In genomic region chr14:64762044-64763034, GRCh38 we compare ENCODE assay signal across 9 cellular contexts. TPM values are rescaled to one million over a fixed set of nuclear protein-coding genes. Genes with fewer than 3 reads are reported as not detected.
A peak's percentile ranks its signal among the peaks of the same experiment; 100 is the strongest.
DNase-seq lines count a peak whose midpoint lies in the region; ATAC-seq and TF ChIP-seq lines count a peak whose summit lies in the region.
"Had no signal": no experiment of that assay in that cellular context is flagged by ENCODE, and none has a peak within 500 bp of the region (broad histone marks: within the 10 kb centered on the region; RNA-seq: fewer than 3 reads in every experiment).

No MANE protein-coding gene starts in this region.

- TF ChIP-seq POLR2A in right lobe of liver (IDR thresholded peaks at IDR 0.05), result no peak

- no peak overlapping the region for H3K27ac Mint-ChIP-seq in stimulated activated effector memory CD8-positive, alpha-beta T cell treated with anti-CD3 and anti-CD28 coated beads, Interleukin-12 subunit alpha, Interleukin-12 subunit beta, amount 100 ng/mL, for 72 hours

- H3K4me1 ChIP-seq in right lobe of liver, result no peaks in the 10 kb centered on the region

- no peaks in the 10 kb centered on the region for H3K9me3 ChIP-seq in right lobe of liver
- H3K9me3 ChIP-seq: neutrophil had no signal

- no peak for TF ChIP-seq CTCF in coronary artery (IDR thresholded peaks at IDR 0.05)
- TF ChIP-seq CTCF in right lobe of liver (IDR thresholded peaks at IDR 0.05), result no peak

- H3K27ac ChIP-seq in coronary artery (peak overlapping the region; percentile 67 to 93), right lobe of liver (no peak overlapping the region)
- H3K27ac ChIP-seq: neutrophil had no signal

- peaks cover 85% of the 10 kb centered on the region for H3K4me1 Mint-ChIP-seq in stimulated activated effector memory CD8-positive, alpha-beta T cell treated with anti-CD3 and anti-CD28 coated beads, Interleukin-12 subunit alpha, Interleukin-12 subunit beta, amount 100 ng/mL, for 72 hours

- H3K9me3 Mint-ChIP-seq in stimulated activated effector memory CD8-positive, alpha-beta T cell treated with anti-CD3 and anti-CD28 coated beads, Interleukin-12 subunit alpha, Interleukin-12 subunit beta, amount 100 ng/mL, for 72 hours, result no peaks in the 10 kb centered on the region

- DNase-seq in DMS 273 (lab: John Stamatoyannopoulos, UW; ENCODE audit: unreplicated experiment), result peak; percentile 96
- peak; percentile 76 for DNase-seq in NCI-H1436 (lab: John Stamatoyannopoulos, UW)
- DNase-seq in T-helper 22 cell (ENCODE audit: low read depth), result peak; percentile 31
- peak; percentile 92 for DNase-seq in coronary artery (ENCODE audit: low spot score)
- DNase-seq in right lobe of liver, result peak in 2 of 3 donors; percentile 62 to 65
- peak in 1 of 2 donors; percentile 36 for DNase-seq in stimulated activated effector memory CD8-positive, alpha-beta T cell treated with anti-CD3 and anti-CD28 coated beads, Interleukin-12 subunit alpha, Interleukin-12 subunit beta, amount 100 ng/mL, for 72 hours (ENCODE audit: low spot score in 2 of 2)
- no peak for DNase-seq in cortex of kidney (lab: John Stamatoyannopoulos, UW)

- H3K36me3 ChIP-seq in right lobe of liver, result no peaks in the 10 kb centered on the region
- H3K36me3 ChIP-seq: neutrophil had no signal

- H3K36me3 Mint-ChIP-seq in stimulated activated effector memory CD8-positive, alpha-beta T cell treated with anti-CD3 and anti-CD28 coated beads, Interleukin-12 subunit alpha, Interleukin-12 subunit beta, amount 100 ng/mL, for 72 hours, result no peaks in the 10 kb centered on the region

- 17% methylated on average over 6 of the region's 19 CpGs for WGBS in right lobe of liver (ENCODE audit: insufficient coverage, low coverage, low lambda C conversion rate, missing lambda C conversion rate)

- no peaks in the 10 kb centered on the region for H3K27me3 ChIP-seq in right lobe of liver

- intact Hi-C loops in right lobe of liver (cut with DNase I), result loop anchor here in 1 of 2 donors (5.0 kb wide), 1 partner anchor 90 kb away; no protein-coding TSS in a partner anchor

- no peak overlapping the region for H3K4me3 Mint-ChIP-seq in stimulated activated effector memory CD8-positive, alpha-beta T cell treated with anti-CD3 and anti-CD28 coated beads, Interleukin-12 subunit alpha, Interleukin-12 subunit beta, amount 100 ng/mL, for 72 hours

- ATAC-seq in right lobe of liver (peak in 1 of 4 donors; percentile 29), HG03565 (IDR thresholded peaks at IDR 0.05; ENCODE audit: unreplicated experiment) (no peak)
- peak; percentile 29 for ATAC-seq in stimulated activated effector memory CD8-positive, alpha-beta T cell treated with anti-CD3 and anti-CD28 coated beads, Interleukin-12 subunit alpha, Interleukin-12 subunit beta, amount 100 ng/mL, for 72 hours

- peak overlapping the region; percentile 29 for H3K4me3 ChIP-seq in coronary artery
- H3K4me3 ChIP-seq in right lobe of liver, result no peak overlapping the region

RNA-seq across cellular contexts. Expression of gene PLEKHG3, which starts 58.1 kb away (rescaled TPM):
- total RNA-seq in right lobe of liver, result 10 to 100 TPM; 25.4 to 49.1 (median 28.0) TPM

Comparison
In these comparisons a context has a peak if more than half of its experiments do, and no peak if none do; other contexts are left out.
1. H3K27ac ChIP-seq: peak in coronary artery (2 of 2); none in right lobe of liver (0 of 3).